ENCODE assay signal across 8 cellular contexts in genomic region chr3:179603831-179604230, GRCh38. TPM values are rescaled to one million over a fixed set of nuclear protein-coding genes. Genes with fewer than 3 reads are reported as not detected.
DNase-seq lines count a peak whose midpoint lies in the region; ATAC-seq and TF ChIP-seq lines count a peak whose summit lies in the region.

No MANE protein-coding gene starts in this region.

- no peak overlapping the region for H4K91ac ChIP-seq in H9 (ENCODE audit: insufficient read length, low read depth, low read length)

- peak overlapping the region; percentile 100 for H3K27ac Mint-ChIP-seq in H9

- ATAC-seq in SK-N-SH treated with all-trans-retinoic acid at 6 μM for 48 hours, result peak; percentile 15
- no peak for ATAC-seq in foreskin keratinocyte
- no peak for ATAC-seq in HG02981 (IDR thresholded peaks at IDR 0.05; ENCODE audit: unreplicated experiment)
- no peak for ATAC-seq in GM21447 (IDR thresholded peaks at IDR 0.05; ENCODE audit: unreplicated experiment)

- no peak overlapping the region for H2BK15ac ChIP-seq in H9 (ENCODE audit: low read depth, low read length)

- H3K27me3 Mint-ChIP-seq in H9 (ENCODE audit: low read depth), result no peaks in the 10 kb centered on the region

- H3K27ac ChIP-seq in H9 (ENCODE audit: insufficient read length, low read depth, low read length) (peak overlapping the region; percentile 66), foreskin keratinocyte (peak overlapping the region; percentile 91)

- peaks cover 10 to 35% (median 35%) of the 10 kb centered on the region in 3 experiments; a peak in 6 of 7 replicates for H3K36me3 Mint-ChIP-seq in H9 (ENCODE audit: insufficient read depth in 1 of 3, low read depth in 3 of 3)

- H3K4me1 ChIP-seq in H9 (ENCODE audit: insufficient read depth, low read length), result no peaks in the 10 kb centered on the region
- no peaks in the 10 kb centered on the region for H3K4me1 ChIP-seq in foreskin keratinocyte

- H3K56ac ChIP-seq in H9 (ENCODE audit: insufficient read length, low read depth, low read length), result no peak overlapping the region

- no CpG with 5 or more reads among the region's 3 CpGs for WGBS in H9 (ENCODE audit: extremely low coverage, insufficient read length, low lambda C conversion rate)

- H3K9me3 Mint-ChIP-seq in H9, result no peaks in the 10 kb centered on the region

- no peak for TF ChIP-seq CTCF in H9 (conservative IDR thresholded peaks at IDR 0.05)
- no peak for TF ChIP-seq CTCF in foreskin keratinocyte (conservative IDR thresholded peaks at IDR 0.05)

- H2BK120ac ChIP-seq in H9 (ENCODE audit: low read depth, low read length, poor library complexity, severe bottlenecking), result no peak overlapping the region

- H3K9me3 ChIP-seq in H9 (ENCODE audit: control insufficient read depth, low read depth, low read length), result no peaks in the 10 kb centered on the region

- H4K20me1 ChIP-seq in H9 (ENCODE audit: control insufficient read depth, insufficient read depth, insufficient read length), result no peaks in the 10 kb centered on the region

- H3K79me1 ChIP-seq in H9 (ENCODE audit: insufficient read depth, low read depth, low read length, poor library complexity, severe bottlenecking), result peaks cover 7% of the 10 kb centered on the region

- H2AFZ ChIP-seq in H9 (ENCODE audit: low read length), result no peak overlapping the region

- H3K79me2 ChIP-seq in H9 (ENCODE audit: insufficient read depth, low read length), result peaks cover 6% of the 10 kb centered on the region; the same call in 1 of the 2 replicates

- H3K9ac ChIP-seq in H9 (ENCODE audit: extremely low read depth, insufficient read length, low read length), result peak overlapping the region; percentile 93

- DNase-seq in H9 (no peak), foreskin keratinocyte (no peak), skeletal muscle cell (ENCODE audit: low read depth) (no peak), HUDEP-2 (lab: John Stamatoyannopoulos, UW; ENCODE audit: unreplicated experiment in 76 of 76) (no peak), midbrain (lab: John Stamatoyannopoulos, UW) (no peak)

- H3K27me3 ChIP-seq in H9 (ENCODE audit: insufficient read depth, low read length) (no peaks in the 10 kb centered on the region), foreskin keratinocyte (no peaks in the 10 kb centered on the region)

- peaks cover 2 to 9% of the 10 kb centered on the region in 2 experiments; a peak in 3 of 4 replicates for H3K4me1 Mint-ChIP-seq in H9

- peak overlapping the region; percentile 100 for H3K4me3 Mint-ChIP-seq in H9

- H4K8ac ChIP-seq in H9 (replicated peaks; ENCODE audit: insufficient read length, low read depth, low read length), result no peak overlapping the region

- H3K23me2 ChIP-seq in H9 (ENCODE audit: insufficient read length, low read depth, low read length, poor library complexity, severe bottlenecking), result peaks cover 6% of the 10 kb centered on the region

- H2BK12ac ChIP-seq in H9 (ENCODE audit: insufficient read length, low read depth, low read length), result no peak overlapping the region

- peak overlapping the region; percentile 54 for H3K4me2 ChIP-seq in H9 (ENCODE audit: insufficient read depth, insufficient read length, low read length)

- H3K23ac ChIP-seq in H9 (ENCODE audit: insufficient read length, low read depth, low read length), result no peak overlapping the region

- no peak overlapping the region for H2AK5ac ChIP-seq in H9 (ENCODE audit: insufficient read length, low read length)

- no peak overlapping the region for H4K5ac ChIP-seq in H9 (ENCODE audit: insufficient read length, low read depth, low read length)

- no peak overlapping the region for H3K4ac ChIP-seq in H9 (ENCODE audit: low read depth, low read length)

- no peak overlapping the region for H2BK20ac ChIP-seq in H9 (ENCODE audit: low read depth, low read length, poor library complexity, severe bottlenecking)

- no peak overlapping the region for H3T11ph ChIP-seq in H9 (ENCODE audit: low read length)

- H3K18ac ChIP-seq in H9 (ENCODE audit: insufficient read length, low read depth, low read length), result no peak overlapping the region

- H3K4me3 ChIP-seq in skeletal muscle cell (ENCODE audit: low read depth, low read length), result peak overlapping the region; percentile 96

- no peak overlapping the region for H3K14ac ChIP-seq in H9 (ENCODE audit: insufficient read depth, low read length)

- H2BK5ac ChIP-seq in H9 (ENCODE audit: insufficient read length, low read length), result no peak overlapping the region

TF ChIP-seq in SK-N-SH treated with all-trans-retinoic acid at 6 μM for 48 hours, 23 proteins besides CTCF, POLR2A, EP300 and RAD21:
- no peak for TF ChIP-seq SNAI2 (CRISPR knock-in tag; IDR thresholded peaks at IDR 0.05)
- TF ChIP-seq CSRNP3 (CRISPR knock-in tag; IDR thresholded peaks at IDR 0.05), result no peak
- no peak for TF ChIP-seq CREB5 (CRISPR knock-in tag; IDR thresholded peaks at IDR 0.05; ENCODE audit: low read depth)
- no peak for TF ChIP-seq ZFP30 (CRISPR knock-in tag; IDR thresholded peaks at IDR 0.05)
- no peak for TF ChIP-seq ZC3H10 (CRISPR knock-in tag; IDR thresholded peaks at IDR 0.05)
- TF ChIP-seq BACH2 (CRISPR knock-in tag; IDR thresholded peaks at IDR 0.05; ENCODE audit: borderline replicate concordance), result no peak
- no peak for TF ChIP-seq ZNF70 (CRISPR knock-in tag; IDR thresholded peaks at IDR 0.05)
- no peak for TF ChIP-seq TSHZ2 (CRISPR knock-in tag; IDR thresholded peaks at IDR 0.05)
- no peak for TF ChIP-seq ZNF565 (CRISPR knock-in tag; conservative IDR thresholded peaks at IDR 0.05; ENCODE audit: low read depth)

RNA-seq across cellular contexts. Expression of gene MRPL47, which starts 0.6 kb away (rescaled TPM):
- 75.5 and 77.3 TPM in 2 replicates for total RNA-seq in H9 (2021)
- total RNA-seq in foreskin keratinocyte, result 53.2 and 58.3 TPM in 2 replicates
- 74.9 and 82.9 TPM in 2 replicates for polyA plus RNA-seq in foreskin keratinocyte

RNA-seq across cellular contexts. Expression of gene NDUFB5, which starts 0.8 kb away (rescaled TPM):
- total RNA-seq in H9 (2021), result 78.9 and 84.5 TPM in 2 replicates
- total RNA-seq in foreskin keratinocyte, result 70.0 and 74.1 TPM in 2 replicates
- polyA plus RNA-seq in foreskin keratinocyte, result 70.1 and 73.2 TPM in 2 replicates

RNA-seq across cellular contexts. Expression of gene ACTL6A, which starts 41.1 kb away (rescaled TPM):
- total RNA-seq in H9 (2021), result 74.5 and 83.2 TPM in 2 replicates
- total RNA-seq in foreskin keratinocyte, result 80.6 and 84.4 TPM in 2 replicates
- 62.2 and 72.5 TPM in 2 replicates for polyA plus RNA-seq in foreskin keratinocyte

RNA-seq across cellular contexts. Expression of gene USP13, which starts 49.0 kb away (rescaled TPM):
- total RNA-seq in H9 (2021) (26.0 and 26.7 TPM in 2 replicates), foreskin keratinocyte (5.7 and 7.2 TPM in 2 replicates)
- 1.3 and 1.7 TPM in 2 replicates for polyA plus RNA-seq in foreskin keratinocyte
